ENCODE assay signal across 9 cellular contexts in the genomic region with DNA sequence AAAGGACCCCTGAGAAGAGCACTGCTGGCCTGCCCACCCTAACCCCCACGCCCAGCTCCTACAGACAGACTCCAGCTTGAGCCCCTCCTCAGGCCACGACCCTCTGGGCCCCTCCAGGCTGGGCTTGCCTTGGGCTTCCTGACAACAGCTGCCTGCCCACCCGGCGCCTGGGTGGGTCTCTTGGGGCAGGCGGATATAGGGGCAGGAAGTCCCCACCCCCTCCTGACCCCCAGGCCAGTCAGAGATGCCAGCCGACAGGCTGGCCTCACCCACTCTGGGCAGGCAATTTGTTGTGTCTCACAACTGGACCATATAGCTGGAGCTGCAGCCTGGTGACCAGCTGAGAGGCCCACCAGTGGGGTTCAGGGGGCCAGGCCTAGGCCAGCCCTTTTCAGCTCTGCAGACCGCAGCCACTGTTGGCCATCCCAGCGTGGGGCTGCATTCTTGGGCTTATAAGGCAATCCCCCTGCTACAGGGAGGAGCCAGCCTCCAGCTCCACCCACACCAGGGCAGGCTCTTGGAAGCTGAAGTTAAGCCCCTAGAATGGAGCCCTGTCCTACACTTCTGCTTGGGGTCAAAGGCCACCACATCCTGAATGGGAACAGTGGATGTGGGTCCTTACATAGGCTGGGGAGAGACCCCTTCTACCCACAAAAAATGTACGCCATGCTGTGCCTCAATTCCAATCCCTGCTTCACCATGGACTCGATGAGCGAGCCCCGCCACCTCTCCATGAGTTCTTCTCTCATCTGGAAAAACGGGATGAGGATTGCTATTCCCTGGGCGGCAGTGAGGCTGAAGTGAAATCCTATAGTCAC. TPM values are rescaled to one million over a fixed set of nuclear protein-coding genes. Genes with fewer than 3 reads are reported as not detected.
DNase-seq lines count a peak whose midpoint lies in the region; ATAC-seq, FAIRE-seq and TF ChIP-seq lines count a peak whose summit lies in the region.
"Had no signal": no experiment of that assay in that cellular context is flagged by ENCODE, and none has a peak within 500 bp of the region (broad histone marks: within the 10 kb centered on the region; RNA-seq: fewer than 3 reads in every experiment).

No MANE protein-coding gene starts in this region.

- peak overlapping the region; percentile 51 for H4K5ac ChIP-seq in H1 (ENCODE audit: insufficient read length, low read depth, low read length)

- no peaks in the 10 kb centered on the region for H3K27me3 ChIP-seq in Panc1 (ENCODE audit: control insufficient read depth, insufficient read depth, low read length)
- H3K27me3 ChIP-seq in H1 (replicated peaks in 1 of 4; ENCODE audit: control insufficient read depth in 3 of 4, extremely low read depth in 1 of 4, insufficient read depth in 3 of 4, low read length in 3 of 4) = peaks cover 2 to 12% (median 11%) of the 10 kb centered on the region in 4 experiments; a peak in 6 of 7 replicates
- H3K27me3 ChIP-seq in muscle layer of duodenum (ENCODE audit: low read depth, low read length) = no peaks in the 10 kb centered on the region

- ATAC-seq in Panc1 (no peak), HG03342 (IDR thresholded peaks at IDR 0.05; ENCODE audit: unreplicated experiment) (no peak)

- no peak for FAIRE-seq in H1 (lab: Jason Lieb, UNC)
- FAIRE-seq: TTC549 had no signal

- TF ChIP-seq RAD21 in H1 (IDR thresholded peaks at IDR 0.05 in 1 of 2, conservative IDR thresholded peaks at IDR 0.05 in 1 of 2; ENCODE audit: low read depth in 2 of 2, low read length in 2 of 2) = no peak

- peak overlapping the region; percentile 91; the same call in 1 of the 2 replicates for H2BK5ac ChIP-seq in H1 (ENCODE audit: low read depth, low read length)

- H2BK15ac ChIP-seq in H1 (ENCODE audit: low read length) = no peak overlapping the region; the same call in 1 of the 2 replicates

- peaks cover 10% of the 10 kb centered on the region for H3K23me2 ChIP-seq in H1 (ENCODE audit: low read depth, low read length)

- peaks cover 0 to 8% of the 10 kb centered on the region in 2 experiments; a peak in 1 of 4 replicates for H3K79me2 ChIP-seq in H1 (ENCODE audit: control insufficient read depth in 1 of 2, insufficient read depth in 2 of 2, low read length in 2 of 2)

- H2AK5ac ChIP-seq in H1 (ENCODE audit: low read depth, low read length) = 0 out of 2 replicates have a peak overlapping the region, but pooled peaks have one; percentile 41

- peak overlapping the region; percentile 88 to 91 for H3K4me2 ChIP-seq in H1 (ENCODE audit: insufficient read depth in 1 of 2, low read depth in 2 of 2, low read length in 2 of 2)

- H2BK12ac ChIP-seq in H1 (ENCODE audit: low read depth, low read length) = peak overlapping the region; percentile 85; the same call in 1 of the 2 replicates

- H3K27ac ChIP-seq in Panc1 (ENCODE audit: low read length) = peak overlapping the region; percentile 70; the same call in 1 of the 2 replicates
- H3K27ac ChIP-seq in H1 (ENCODE audit: low read depth, low read length) = peak overlapping the region; percentile 98
- peak overlapping the region; percentile 90 for H3K27ac ChIP-seq in muscle layer of duodenum (ENCODE audit: low read length)

- no peak overlapping the region for H3K14ac ChIP-seq in H1 (ENCODE audit: insufficient read length)

- H4K8ac ChIP-seq in H1 (ENCODE audit: extremely low read depth, insufficient read depth, low read length) = peak overlapping the region; percentile 69

- TF ChIP-seq EP300 in H1 (IDR thresholded peaks at IDR 0.05; ENCODE audit: borderline replicate concordance in 1 of 2, low read depth in 2 of 2, low read length in 2 of 2) = no peak

- H3K23ac ChIP-seq in H1 (ENCODE audit: insufficient read length) = no peak overlapping the region

- POLR2A ChIA-PET in GM10248 (lab: Yijun Ruan, JAX) = interaction anchor here (0.6 to 2.4 kb wide), 2 partner anchors 13 to 14 kb away, joined by 5 to 17 read pairs; a partner anchor contains a TSS
- POLR2A ChIA-PET in Panc1 (lab: Charles Lee) = no interaction called here
- POLR2A ChIA-PET in H1 (lab: Charles Lee; ENCODE audit: partially characterized antibody) = interaction anchor here (0.5 to 67.5 kb wide), 21 partner anchors 16 to 1278 kb away, joined by 3 to 3349 read pairs (median 3); a partner anchor contains a TSS

- 62% methylated on average over 14 of the region's 14 CpGs; no CpG with 5 or more reads in 1 of the 2 experiments for WGBS in H1 (ENCODE audit: extremely low coverage in 1 of 2, insufficient coverage in 1 of 2, insufficient read length in 1 of 2, insufficient replicate concordance in 2 of 2, low coverage in 1 of 2, low lambda C conversion rate in 2 of 2, missing lambda C conversion rate in 1 of 2), 2 experiments

- no peak for TF ChIP-seq CTCF in GM10248 (IDR thresholded peaks at IDR 0.05; ENCODE audit: control extremely low read depth, extremely low read depth, low read depth, missing control alignments)
- no peak; the same call in 1 of the 2 replicates for TF ChIP-seq CTCF in Panc1 (IDR thresholded peaks at IDR 0.05)
- no peak for TF ChIP-seq CTCF in H1 (IDR thresholded peaks at IDR 0.05; ENCODE audit: control extremely low read depth in 1 of 3, insufficient read depth in 1 of 3, low read depth in 1 of 3, low read length in 3 of 3)

- H3K18ac ChIP-seq in H1 (ENCODE audit: extremely low read depth, low read length) = peak overlapping the region; percentile 68; the same call in 1 of the 2 replicates

- peak overlapping the region; percentile 56 to 63; a peak in 3 of 4 replicates for H3K4me3 ChIP-seq in Panc1 (ENCODE audit: low read depth in 2 of 2, low read length in 2 of 2)
- H3K4me3 ChIP-seq in H1 (ENCODE audit: extremely low read depth in 1 of 4, insufficient read depth in 2 of 4, low read depth in 3 of 4, low read length in 4 of 4) = peak overlapping the region; percentile 61 to 83 (median 68); a peak in 6 of 8 replicates
- H3K4me3 ChIP-seq in muscle layer of duodenum (ENCODE audit: low read depth in 1 of 2, low read length in 2 of 2) = peak overlapping the region; percentile 62 to 88

- intact Hi-C loops in Panc1 (cut with micrococcal nuclease; ENCODE audit: unreplicated experiment) = loop anchor here (5.0 kb wide), 1 partner anchor 103 kb away; no protein-coding TSS in a partner anchor

- H3K36me3 ChIP-seq in Panc1 (ENCODE audit: control insufficient read depth, insufficient read depth, low read length) (no peaks in the 10 kb centered on the region; the same call in 1 of the 2 replicates), H1 (ENCODE audit: control insufficient read depth in 2 of 4, insufficient read depth in 4 of 4, low read length in 3 of 4) (peaks cover 4 to 11% (median 9%) of the 10 kb centered on the region in 4 experiments; a peak in 6 of 8 replicates), muscle layer of duodenum (ENCODE audit: control insufficient read depth in 1 of 2, insufficient read depth in 2 of 2, low read length in 2 of 2) (peaks cover 4 to 38% of the 10 kb centered on the region in 2 donors)

- no peak overlapping the region for H2BK120ac ChIP-seq in H1 (replicated peaks; ENCODE audit: low read depth, low read length)

- CTCF ChIA-PET in GM10248 (lab: Yijun Ruan, JAX) = interaction anchor here (0.6 to 11.1 kb wide), 12 partner anchors 9 to 186 kb away, joined by 3 to 87 read pairs (median 6); a partner anchor contains a TSS
- CTCF ChIA-PET in Panc1 (lab: Charles Lee) = interaction anchor here (0.6 to 1.6 kb wide), 4 partner anchors 12 to 115 kb away, joined by 3 to 5 read pairs (median 3); no protein-coding TSS in a partner anchor
- CTCF ChIA-PET in H1 (lab: Charles Lee; ENCODE audit: partially characterized antibody) = interaction anchor here (0.6 to 12.7 kb wide), 15 partner anchors 8 to 135 kb away, joined by 3 to 306 read pairs (median 4); a partner anchor contains a TSS

- peak overlapping the region in 2 of 4 experiments; percentile 92 to 93; a peak in 3 of 7 replicates for H3K9ac ChIP-seq in H1 (replicated peaks in 1 of 4; ENCODE audit: extremely low read depth in 1 of 4, low read depth in 3 of 4, low read length in 3 of 4)

- no peaks in the 10 kb centered on the region; the same call in 1 of the 2 replicates for H3K79me1 ChIP-seq in H1 (ENCODE audit: low read depth, low read length)

- TSS peak; percentile 80 for BruUV-seq in Panc1 (replicated peaks; lab: Mats Ljungman, UMichigan)

- H2BK20ac ChIP-seq in H1 (ENCODE audit: low read length) = peak overlapping the region; percentile 43; the same call in 1 of the 2 replicates

- peak in 1 of 2 experiments; percentile 67; a peak in 1 of 3 replicates for TF ChIP-seq POLR2A in H1 (IDR thresholded peaks at IDR 0.05; ENCODE audit: control extremely low read depth in 1 of 2, low read depth in 2 of 2, low read length in 2 of 2)

- in situ Hi-C loops in Panc1 (cut with HindIII; ENCODE audit: low pct_unique_long_range_greater_than_20kb, low sequenced_read_pairs) = no loop called here
- in situ Hi-C loops in G401 (cut with HindIII; ENCODE audit: low sequenced_read_pairs) = no loop called here
- in situ Hi-C loops in KBM-7 (cut with MboI; ENCODE audit: low pct_unique_long_range_greater_than_20kb, low sequenced_read_pairs) = no loop called here

- no peaks in the 10 kb centered on the region for H3K9me3 ChIP-seq in Panc1 (ENCODE audit: control insufficient read depth, insufficient read depth, low read depth, low read length)
- no peaks in the 10 kb centered on the region for H3K9me3 ChIP-seq in H1 (ENCODE audit: insufficient read depth in 2 of 2, low read depth in 1 of 2, low read length in 1 of 2)
- no peaks in the 10 kb centered on the region for H3K9me3 ChIP-seq in muscle layer of duodenum (ENCODE audit: control insufficient read depth in 1 of 2, low read length in 2 of 2)

- H3K4me1 ChIP-seq in Panc1 (ENCODE audit: control insufficient read depth, insufficient read depth, low read length) (peaks cover 31% of the 10 kb centered on the region), H1 (replicated peaks in 1 of 4; ENCODE audit: control insufficient read depth in 3 of 4, insufficient read depth in 4 of 4, low read length in 3 of 4) (peaks cover 0 to 30% (median 25%) of the 10 kb centered on the region in 4 experiments; a peak in 6 of 7 replicates), muscle layer of duodenum (ENCODE audit: control insufficient read depth in 1 of 2, insufficient read depth in 2 of 2, low read length in 2 of 2) (peaks cover 19 to 69% of the 10 kb centered on the region in 2 donors)

- H4K91ac ChIP-seq in H1 (replicated peaks; ENCODE audit: insufficient read length, low read length) = peak overlapping the region; percentile 88

- DNase-seq in GM10248 (ENCODE audit: extremely low spot score) (peak; percentile 55), Panc1 (ENCODE audit: low read depth, low spot score) (no peak), H1 (ENCODE audit: low read depth in 1 of 2, low spot score in 2 of 2) (peak; percentile 79 to 85), NCI-H1436 (lab: John Stamatoyannopoulos, UW) (no peak), G401 (ENCODE audit: low spot score) (no peak), KBM-7 (no peak)

- no peak overlapping the region for H2AFZ ChIP-seq in H1 (ENCODE audit: low read length)

- H4K20me1 ChIP-seq in H1 (replicated peaks in 1 of 2; ENCODE audit: control insufficient read depth in 1 of 2, insufficient read depth in 2 of 2, low read length in 2 of 2) = peaks cover 3 to 4% of the 10 kb centered on the region in 2 experiments

- no peak overlapping the region for H3K56ac ChIP-seq in H1 (replicated peaks; ENCODE audit: insufficient read length, low read depth, low read length)

- peak overlapping the region; percentile 28 for H3K4ac ChIP-seq in H1 (replicated peaks; ENCODE audit: insufficient read length, low read depth, low read length)

RNA-seq across cellular contexts. Expression of a gene that starts 2.0 kb away (rescaled TPM):
- total RNA-seq in Panc1 (2021; ENCODE audit: unreplicated experiment) = 62.9 TPM
- 56.8 TPM for polyA plus RNA-seq in Panc1 (2012; ENCODE audit: insufficient read length)
- 86.7 and 94.2 TPM in 2 replicates for total RNA-seq in H1 (2021; fragmentation: NEBNext Ultra II Directional; extraction: Animal tissue kit (Norgen Biotek cat#: 25700))
- 67.3 and 118 TPM in 2 replicates for polyA plus RNA-seq in H1 (2011; rRNA removed)
- 69.8 TPM for polyA plus RNA-seq in H1 (2011; cell fraction: cytosol; rRNA removed)
- 396 TPM for polyA plus RNA-seq in H1 (2011; cell fraction: nucleus; rRNA removed)
- polyA plus RNA-seq in H1 (2012, experiment 1 of 2) = 66.9 to 114 TPM (median 104 TPM) in 4 replicates
- 72.7 TPM for polyA plus RNA-seq in H1 (2012, experiment 2 of 2)
- 55.8 TPM for polyA plus RNA-seq in H1 (2013, experiment 1 of 2)
- polyA plus RNA-seq in H1 (2013, experiment 2 of 2) = 54.4 TPM
- 22.3 and 28.0 TPM in 2 replicates for polyA minus RNA-seq in H1 (2011; rRNA and poly(A)+ RNA removed)
- polyA minus RNA-seq in H1 (2011; cell fraction: cytosol; rRNA and poly(A)+ RNA removed) = 53.7 TPM
- 149 TPM for polyA minus RNA-seq in H1 (2011; cell fraction: nucleus; rRNA and poly(A)+ RNA removed)
- 297 and 299 TPM in 2 replicates for total RNA-seq in G401 (2014; rRNA removed; shearing (Covaris generic))

RNA-seq across cellular contexts. Expression of a gene that starts 14.2 kb away (rescaled TPM):
- 12.4 TPM for total RNA-seq in Panc1 (2021; ENCODE audit: unreplicated experiment)
- 11.9 TPM for polyA plus RNA-seq in Panc1 (2012; ENCODE audit: insufficient read length)
- 6.4 and 8.6 TPM in 2 replicates for total RNA-seq in H1 (2021; fragmentation: NEBNext Ultra II Directional; extraction: Animal tissue kit (Norgen Biotek cat#: 25700))
- 4.2 and 6.3 TPM in 2 replicates for polyA plus RNA-seq in H1 (2011; rRNA removed)
- 4.7 TPM for polyA plus RNA-seq in H1 (2011; cell fraction: cytosol; rRNA removed)
- 28.3 TPM for polyA plus RNA-seq in H1 (2011; cell fraction: nucleus; rRNA removed)
- 5.7 to 10.5 TPM (median 6.6 TPM) in 4 replicates for polyA plus RNA-seq in H1 (2012, experiment 1 of 2)
- polyA plus RNA-seq in H1 (2012, experiment 2 of 2) = 3.0 TPM
- polyA plus RNA-seq in H1 (2013, experiment 1 of 2) = 5.7 TPM
- polyA plus RNA-seq in H1 (2013, experiment 2 of 2) = 5.5 TPM
- polyA minus RNA-seq in H1 (2011; rRNA and poly(A)+ RNA removed) = 1.3 and 3.3 TPM in 2 replicates
- polyA minus RNA-seq in H1 (2011; cell fraction: cytosol; rRNA and poly(A)+ RNA removed) = 0.73 TPM
- 7.3 TPM for polyA minus RNA-seq in H1 (2011; cell fraction: nucleus; rRNA and poly(A)+ RNA removed)
- total RNA-seq in G401 (2014; rRNA removed; shearing (Covaris generic)) = 0.85 and 6.3 TPM in 2 replicates

RNA-seq across cellular contexts. Expression of a gene that starts 21.3 kb away (rescaled TPM):
- 111 TPM for total RNA-seq in Panc1 (2021; ENCODE audit: unreplicated experiment)
- 259 TPM for polyA plus RNA-seq in Panc1 (2012; ENCODE audit: insufficient read length)
- total RNA-seq in H1 (2021; fragmentation: NEBNext Ultra II Directional; extraction: Animal tissue kit (Norgen Biotek cat#: 25700)) = 101 and 102 TPM in 2 replicates
- 135 and 187 TPM in 2 replicates for polyA plus RNA-seq in H1 (2011; rRNA removed)
- 198 TPM for polyA plus RNA-seq in H1 (2011; cell fraction: cytosol; rRNA removed)
- 361 TPM for polyA plus RNA-seq in H1 (2011; cell fraction: nucleus; rRNA removed)
- polyA plus RNA-seq in H1 (2012, experiment 1 of 2) = 72.1 to 148 TPM (median 142 TPM) in 4 replicates
- 81.7 TPM for polyA plus RNA-seq in H1 (2012, experiment 2 of 2)
- 72.4 TPM for polyA plus RNA-seq in H1 (2013, experiment 1 of 2)
- polyA plus RNA-seq in H1 (2013, experiment 2 of 2) = 70.9 TPM
- 105 and 106 TPM in 2 replicates for polyA minus RNA-seq in H1 (2011; rRNA and poly(A)+ RNA removed)
- 142 TPM for polyA minus RNA-seq in H1 (2011; cell fraction: cytosol; rRNA and poly(A)+ RNA removed)
- polyA minus RNA-seq in H1 (2011; cell fraction: nucleus; rRNA and poly(A)+ RNA removed) = 80.9 TPM
- total RNA-seq in G401 (2014; rRNA removed; shearing (Covaris generic)) = 96.6 and 166 TPM in 2 replicates

RNA-seq across cellular contexts. Expression of a gene that starts 22.0 kb away (rescaled TPM):
- total RNA-seq in Panc1 (2021; ENCODE audit: unreplicated experiment) = 195 TPM
- polyA plus RNA-seq in Panc1 (2012; ENCODE audit: insufficient read length) = 379 TPM
- total RNA-seq in H1 (2021; fragmentation: NEBNext Ultra II Directional; extraction: Animal tissue kit (Norgen Biotek cat#: 25700)) = 325 and 333 TPM in 2 replicates
- 168 and 250 TPM in 2 replicates for polyA plus RNA-seq in H1 (2011; rRNA removed)
- 212 TPM for polyA plus RNA-seq in H1 (2011; cell fraction: cytosol; rRNA removed)
- polyA plus RNA-seq in H1 (2011; cell fraction: nucleus; rRNA removed) = 1,074 TPM
- 188 to 314 TPM (median 284 TPM) in 4 replicates for polyA plus RNA-seq in H1 (2012, experiment 1 of 2)
- 241 TPM for polyA plus RNA-seq in H1 (2012, experiment 2 of 2)
- 332 TPM for polyA plus RNA-seq in H1 (2013, experiment 1 of 2)
- 350 TPM for polyA plus RNA-seq in H1 (2013, experiment 2 of 2)
- polyA minus RNA-seq in H1 (2011; rRNA and poly(A)+ RNA removed) = 120 and 154 TPM in 2 replicates
- polyA minus RNA-seq in H1 (2011; cell fraction: cytosol; rRNA and poly(A)+ RNA removed) = 133 TPM
- 288 TPM for polyA minus RNA-seq in H1 (2011; cell fraction: nucleus; rRNA and poly(A)+ RNA removed)
- total RNA-seq in G401 (2014; rRNA removed; shearing (Covaris generic)) = 295 and 370 TPM in 2 replicates

RNA-seq across cellular contexts. Expression of a gene that starts 48.8 kb away (rescaled TPM):
- 39.2 TPM for total RNA-seq in Panc1 (2021; ENCODE audit: unreplicated experiment)
- 61.1 TPM for polyA plus RNA-seq in Panc1 (2012; ENCODE audit: insufficient read length)
- total RNA-seq in H1 (2021; fragmentation: NEBNext Ultra II Directional; extraction: Animal tissue kit (Norgen Biotek cat#: 25700)) = 8.0 and 8.6 TPM in 2 replicates
- polyA plus RNA-seq in H1 (2011; rRNA removed) = 11.8 and 23.1 TPM in 2 replicates
- polyA plus RNA-seq in H1 (2011; cell fraction: cytosol; rRNA removed) = 11.7 TPM
- 12.5 TPM for polyA plus RNA-seq in H1 (2011; cell fraction: nucleus; rRNA removed)
- polyA plus RNA-seq in H1 (2012, experiment 1 of 2) = 0.79 to 4.9 TPM (median 4.9 TPM) in 4 replicates
- polyA plus RNA-seq in H1 (2012, experiment 2 of 2) = 2.8 TPM
- polyA plus RNA-seq in H1 (2013, experiment 1 of 2) = 5.2 TPM
- 4.9 TPM for polyA plus RNA-seq in H1 (2013, experiment 2 of 2)
- 0.12 and 0.13 TPM in 2 replicates for polyA minus RNA-seq in H1 (2011; rRNA and poly(A)+ RNA removed)
- 5.2 TPM for polyA minus RNA-seq in H1 (2011; cell fraction: cytosol; rRNA and poly(A)+ RNA removed)
- polyA minus RNA-seq in H1 (2011; cell fraction: nucleus; rRNA and poly(A)+ RNA removed) = 7.5 TPM
- total RNA-seq in G401 (2014; rRNA removed; shearing (Covaris generic)) = 19.5 and 30.8 TPM in 2 replicates

Comparison
In these comparisons a context has a peak if more than half of its experiments do, and no peak if none do; other contexts are left out.
1. DNase-seq: peak in GM10248 (single experiment) and H1 (2 of 2); none in Panc1 (single experiment), NCI-H1436 (single experiment), G401 (single experiment) and KBM-7 (single experiment).
2. Peak in every context shown above with its lines, with median percentiles within 50 percentile points of each other: H3K27ac ChIP-seq and H3K4me3 ChIP-seq.